Comparison of ENCODE assay signal across 1 cellular context in the genomic region with DNA sequence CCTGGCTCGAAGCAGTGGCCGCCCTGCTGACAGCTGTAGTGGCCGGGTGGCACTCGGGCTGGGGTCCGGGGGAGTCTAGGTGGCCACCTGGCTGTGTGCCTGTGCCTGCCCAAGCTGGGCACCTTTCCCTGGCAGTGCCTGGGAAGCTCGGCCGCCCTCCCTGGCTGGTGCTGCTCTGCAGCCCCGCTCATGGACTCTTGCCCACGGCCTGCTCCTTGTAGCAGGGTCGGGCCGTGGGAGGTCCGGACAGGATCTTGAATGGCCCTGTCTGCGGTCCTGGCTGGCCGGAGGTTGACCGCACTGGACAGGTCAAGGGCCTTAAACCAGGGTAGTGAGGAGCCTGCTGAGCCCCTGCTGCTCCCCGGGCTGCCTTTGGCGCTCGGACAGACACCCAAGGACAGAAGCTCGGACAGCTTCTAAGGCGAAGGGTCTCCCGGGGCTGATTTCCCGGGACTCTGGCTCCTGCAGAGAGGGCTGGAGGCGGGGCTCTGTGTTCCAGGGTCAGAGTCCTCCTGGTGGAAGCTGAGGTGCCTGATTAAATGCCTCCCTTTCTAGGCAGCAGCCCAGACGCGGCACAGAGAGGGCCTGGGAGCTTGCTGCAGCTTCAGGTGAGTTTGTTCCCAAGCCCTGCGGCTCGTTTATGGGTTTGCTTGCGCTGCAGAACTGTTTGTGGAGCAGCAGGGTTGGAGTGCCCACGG.
A peak's percentile ranks its signal among the peaks of the same experiment; 100 is the strongest.
TF ChIP-seq lines count a peak whose summit lies in the region.

No MANE protein-coding gene starts in this region.

TF ChIP-seq in HepG2, 621 proteins besides CTCF, POLR2A, EP300 and RAD21 (continued from another document and continues in another):
- TF ChIP-seq, protein P1, sequence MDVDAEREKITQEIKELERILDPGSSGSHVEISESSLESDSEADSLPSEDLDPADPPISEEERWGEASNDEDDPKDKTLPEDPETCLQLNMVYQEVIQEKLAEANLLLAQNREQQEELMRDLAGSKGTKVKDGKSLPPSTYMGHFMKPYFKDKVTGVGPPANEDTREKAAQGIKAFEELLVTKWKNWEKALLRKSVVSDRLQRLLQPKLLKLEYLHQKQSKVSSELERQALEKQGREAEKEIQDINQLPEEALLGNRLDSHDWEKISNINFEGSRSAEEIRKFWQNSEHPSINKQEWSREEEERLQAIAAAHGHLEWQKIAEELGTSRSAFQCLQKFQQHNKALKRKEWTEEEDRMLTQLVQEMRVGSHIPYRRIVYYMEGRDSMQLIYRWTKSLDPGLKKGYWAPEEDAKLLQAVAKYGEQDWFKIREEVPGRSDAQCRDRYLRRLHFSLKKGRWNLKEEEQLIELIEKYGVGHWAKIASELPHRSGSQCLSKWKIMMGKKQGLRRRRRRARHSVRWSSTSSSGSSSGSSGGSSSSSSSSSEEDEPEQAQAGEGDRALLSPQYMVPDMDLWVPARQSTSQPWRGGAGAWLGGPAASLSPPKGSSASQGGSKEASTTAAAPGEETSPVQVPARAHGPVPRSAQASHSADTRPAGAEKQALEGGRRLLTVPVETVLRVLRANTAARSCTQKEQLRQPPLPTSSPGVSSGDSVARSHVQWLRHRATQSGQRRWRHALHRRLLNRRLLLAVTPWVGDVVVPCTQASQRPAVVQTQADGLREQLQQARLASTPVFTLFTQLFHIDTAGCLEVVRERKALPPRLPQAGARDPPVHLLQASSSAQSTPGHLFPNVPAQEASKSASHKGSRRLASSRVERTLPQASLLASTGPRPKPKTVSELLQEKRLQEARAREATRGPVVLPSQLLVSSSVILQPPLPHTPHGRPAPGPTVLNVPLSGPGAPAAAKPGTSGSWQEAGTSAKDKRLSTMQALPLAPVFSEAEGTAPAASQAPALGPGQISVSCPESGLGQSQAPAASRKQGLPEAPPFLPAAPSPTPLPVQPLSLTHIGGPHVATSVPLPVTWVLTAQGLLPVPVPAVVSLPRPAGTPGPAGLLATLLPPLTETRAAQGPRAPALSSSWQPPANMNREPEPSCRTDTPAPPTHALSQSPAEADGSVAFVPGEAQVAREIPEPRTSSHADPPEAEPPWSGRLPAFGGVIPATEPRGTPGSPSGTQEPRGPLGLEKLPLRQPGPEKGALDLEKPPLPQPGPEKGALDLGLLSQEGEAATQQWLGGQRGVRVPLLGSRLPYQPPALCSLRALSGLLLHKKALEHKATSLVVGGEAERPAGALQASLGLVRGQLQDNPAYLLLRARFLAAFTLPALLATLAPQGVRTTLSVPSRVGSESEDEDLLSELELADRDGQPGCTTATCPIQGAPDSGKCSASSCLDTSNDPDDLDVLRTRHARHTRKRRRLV (CRISPR knock-in tag; IDR thresholded peaks at IDR 0.05) = no peak
- TF ChIP-seq ZNF484 (CRISPR knock-in tag; IDR thresholded peaks at IDR 0.05; ENCODE audit: borderline replicate concordance, low read depth) (no peak), CEBPB (IDR thresholded peaks at IDR 0.05; ENCODE audit: borderline replicate concordance, low read depth, low read length) (no peak), ZNF546 (CRISPR knock-in tag; conservative IDR thresholded peaks at IDR 0.05) (no peak), ZNF256 (CRISPR knock-in tag; conservative IDR thresholded peaks at IDR 0.05) (no peak), ZUFSP (CRISPR knock-in tag; IDR thresholded peaks at IDR 0.05; ENCODE audit: borderline replicate concordance) (no peak), HMGA1 (CRISPR knock-in tag; conservative IDR thresholded peaks at IDR 0.05) (no peak), ZNF318 (CRISPR knock-in tag; IDR thresholded peaks at IDR 0.05) (no peak), KDM5B (CRISPR knock-in tag; IDR thresholded peaks at IDR 0.05; ENCODE audit: borderline replicate concordance) (0 out of 2 replicates have a peak, but pooled peaks have one; percentile 53), ATRX (CRISPR knock-in tag; IDR thresholded peaks at IDR 0.05; ENCODE audit: borderline replicate concordance) (no peak), ZNF691 (CRISPR knock-in tag; IDR thresholded peaks at IDR 0.05; ENCODE audit: borderline replicate concordance, low read depth) (0 out of 2 replicates have a peak, but pooled peaks have one; percentile 35), ZNF460 (CRISPR knock-in tag; IDR thresholded peaks at IDR 0.05; ENCODE audit: borderline replicate concordance) (no peak), ZNF780A (CRISPR knock-in tag; IDR thresholded peaks at IDR 0.05) (no peak), RFX1 (IDR thresholded peaks at IDR 0.05) (no peak), GATAD2A (CRISPR knock-in tag; IDR thresholded peaks at IDR 0.05) (peak; percentile 42; the same call in 1 of the 2 replicates), SAP130 (CRISPR knock-in tag; IDR thresholded peaks at IDR 0.05; ENCODE audit: low read depth) (peak; percentile 67), REPIN1 (CRISPR knock-in tag; IDR thresholded peaks at IDR 0.05; ENCODE audit: borderline replicate concordance, low read depth) (0 out of 2 replicates have a peak, but pooled peaks have one; percentile 62), ZNF335 (CRISPR knock-in tag; IDR thresholded peaks at IDR 0.05) (peak; percentile 80), ZNF839 (CRISPR knock-in tag; IDR thresholded peaks at IDR 0.05; ENCODE audit: borderline replicate concordance) (0 out of 2 replicates have a peak, but pooled peaks have one; percentile 21), ZNF629 (CRISPR knock-in tag; conservative IDR thresholded peaks at IDR 0.05) (peak; percentile 27), NR2F2 (IDR thresholded peaks at IDR 0.05; ENCODE audit: borderline replicate concordance, low read depth) (no peak), ZNF800 (CRISPR knock-in tag; IDR thresholded peaks at IDR 0.05) (peak; percentile 40; the same call in 1 of the 2 replicates), BRCA1 (CRISPR knock-in tag; IDR thresholded peaks at IDR 0.05) (peak; percentile 91), DR1 (CRISPR knock-in tag; IDR thresholded peaks at IDR 0.05) (no peak), GLI4 (CRISPR knock-in tag; IDR thresholded peaks at IDR 0.05; ENCODE audit: borderline replicate concordance) (0 out of 2 replicates have a peak, but pooled peaks have one; percentile 23), YEATS4 (CRISPR knock-in tag; IDR thresholded peaks at IDR 0.05; ENCODE audit: borderline replicate concordance) (peak; percentile 73; the same call in 1 of the 2 replicates), MIXL1 (CRISPR knock-in tag; IDR thresholded peaks at IDR 0.05) (peak; percentile 55; the same call in 1 of the 2 replicates), ZNF513 (CRISPR knock-in tag; conservative IDR thresholded peaks at IDR 0.05) (peak; percentile 74; the same call in 1 of the 2 replicates), BCL6 (CRISPR knock-in tag; IDR thresholded peaks at IDR 0.05) (peak; percentile 49; the same call in 1 of the 2 replicates)
- TF ChIP-seq, protein P2, sequence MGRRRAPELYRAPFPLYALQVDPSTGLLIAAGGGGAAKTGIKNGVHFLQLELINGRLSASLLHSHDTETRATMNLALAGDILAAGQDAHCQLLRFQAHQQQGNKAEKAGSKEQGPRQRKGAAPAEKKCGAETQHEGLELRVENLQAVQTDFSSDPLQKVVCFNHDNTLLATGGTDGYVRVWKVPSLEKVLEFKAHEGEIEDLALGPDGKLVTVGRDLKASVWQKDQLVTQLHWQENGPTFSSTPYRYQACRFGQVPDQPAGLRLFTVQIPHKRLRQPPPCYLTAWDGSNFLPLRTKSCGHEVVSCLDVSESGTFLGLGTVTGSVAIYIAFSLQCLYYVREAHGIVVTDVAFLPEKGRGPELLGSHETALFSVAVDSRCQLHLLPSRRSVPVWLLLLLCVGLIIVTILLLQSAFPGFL (CRISPR knock-in tag; IDR thresholded peaks at IDR 0.05) = 0 out of 2 replicates have a peak, but pooled peaks have one; percentile 44
- TF ChIP-seq, protein P3, sequence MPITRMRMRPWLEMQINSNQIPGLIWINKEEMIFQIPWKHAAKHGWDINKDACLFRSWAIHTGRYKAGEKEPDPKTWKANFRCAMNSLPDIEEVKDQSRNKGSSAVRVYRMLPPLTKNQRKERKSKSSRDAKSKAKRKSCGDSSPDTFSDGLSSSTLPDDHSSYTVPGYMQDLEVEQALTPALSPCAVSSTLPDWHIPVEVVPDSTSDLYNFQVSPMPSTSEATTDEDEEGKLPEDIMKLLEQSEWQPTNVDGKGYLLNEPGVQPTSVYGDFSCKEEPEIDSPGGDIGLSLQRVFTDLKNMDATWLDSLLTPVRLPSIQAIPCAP (CRISPR knock-in tag; IDR thresholded peaks at IDR 0.05; ENCODE audit: low read depth) = no peak
